23 cellular contexts compared by ENCODE assay signal in the genomic region with DNA sequence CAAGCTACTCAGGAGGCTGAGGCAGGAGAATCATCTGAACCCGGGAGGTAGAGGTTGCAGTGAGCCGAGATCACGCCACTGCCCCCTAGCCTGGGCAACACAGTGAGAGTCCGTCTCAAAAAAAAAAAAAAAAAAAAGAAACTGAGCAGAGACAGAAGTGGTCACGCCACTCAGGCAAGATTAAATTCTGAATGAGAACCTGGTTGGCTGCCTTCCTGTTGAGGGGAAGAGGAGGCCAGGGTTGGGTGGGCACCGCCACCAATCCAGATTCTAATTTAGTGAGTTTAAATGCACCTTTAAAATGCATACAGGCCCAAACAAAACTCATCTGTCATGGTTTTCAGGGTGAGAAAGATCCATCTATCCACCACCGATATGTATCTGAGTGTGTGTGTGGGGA.
"Had no signal": no experiment of that assay in that cellular context is flagged by ENCODE, and none has a peak within 500 bp of the region (broad histone marks: within the 10 kb centered on the region; RNA-seq: fewer than 3 reads in every experiment).

No MANE protein-coding gene starts in this region.

- FAIRE-seq: RCC 7860 had no signal

- DNase-seq: activated CD4-positive, alpha-beta T cell treated with anti-CD3 and anti-CD28 coated beads for 48 hours; activated CD4-positive, alpha-beta T cell treated with anti-CD3 and anti-CD28 coated beads, Interleukin-2, amount 50 U/mL, for 4 hours; activated CD4-positive, CD25-positive, alpha-beta regulatory T cell treated with anti-CD3 and anti-CD28 coated beads, Interleukin-2, amount 50 U/mL, for 72 hours; activated CD8-positive, alpha-beta memory T cell treated with anti-CD3 and anti-CD28 coated beads, Interleukin-2, amount 50 U/mL, for 48 hours; activated CD8-positive, alpha-beta T cell treated with anti-CD3 and anti-CD28 coated beads, Interleukin-2, amount 10 ng/mL, durations not matched to agents 7 days and 5 days; activated naive CD4-positive, alpha-beta T cell treated with anti-CD3 and anti-CD28 coated beads, Interleukin-2, amount 50 U/mL, for 16 hours; activated naive CD8-positive, alpha-beta T cell treated with anti-CD3 and anti-CD28 coated beads, Interleukin-2, amount 10 ng/mL, durations not matched to agents 7 days and 5 days; activated T-cell treated with anti-CD3 and anti-CD28 coated beads, Interleukin-2, amount 50 U/mL, for 1 hour; adrenal gland; anterior cingulate cortex; caudate nucleus; NCI-H1092; NCI-H1417; NCI-H1930; NCI-H2171; NCI-H226; NCI-H510A; NCI-H526 treated with DMSO at 0.1 percent for 48 hours; NK-92 treated with Interleukin-12 subunit alpha and Interleukin-12 subunit beta, amount 100 ng/mL, for 24 hours; SHP77 treated with DMSO at 0.1 percent for 48 hours had no signal

- H3K9me3 ChIP-seq: adrenal gland had no signal

- H3K4me3 ChIP-seq: adrenal gland, breast epithelium had no signal

- H3K4me1 ChIP-seq: adrenal gland, breast epithelium had no signal

- ATAC-seq: activated CD8-positive, alpha-beta T cell treated with anti-CD3 and anti-CD28 coated beads, Interleukin-2, amount 10 ng/mL, durations not matched to agents 7 days and 5 days; WTC11 had no signal

- H3K27ac ChIP-seq: adrenal gland, breast epithelium had no signal

- H3K27me3 ChIP-seq: adrenal gland had no signal

- H3K36me3 ChIP-seq: adrenal gland, breast epithelium had no signal
